In the genomic region with DNA sequence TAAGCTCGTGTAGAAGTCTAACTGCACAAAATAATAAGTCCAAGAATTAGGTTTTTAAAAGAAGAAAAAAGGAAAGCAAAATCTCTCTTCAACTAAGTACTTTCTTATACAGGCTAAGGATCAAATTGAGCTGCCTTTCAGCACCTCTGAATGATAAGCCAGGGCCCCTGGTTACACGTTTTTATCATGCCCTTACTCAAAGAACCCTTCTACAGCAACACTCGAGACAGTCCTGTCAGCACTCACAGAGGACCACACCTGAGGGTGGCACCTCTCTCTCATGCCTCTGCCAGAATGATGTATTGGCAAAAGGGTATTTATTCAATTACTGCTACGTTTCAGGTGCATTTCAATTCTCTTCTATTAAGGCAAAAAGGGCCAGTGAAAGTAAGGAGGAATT, we compare ENCODE assay signal across 16 cellular contexts.
"Had no signal": no experiment of that assay in that cellular context is flagged by ENCODE, and none has a peak within 500 bp of the region (broad histone marks: within the 10 kb centered on the region; RNA-seq: fewer than 3 reads in every experiment).

No MANE protein-coding gene starts in this region.

- H3K36me3 ChIP-seq: cardiac muscle cell, left lung, transverse colon had no signal

- H3K9me3 ChIP-seq: left lung, mucosa of descending colon, transverse colon had no signal

- H3K4me1 Mint-ChIP-seq: naive thymus-derived CD4-positive, alpha-beta T cell had no signal

- H3K27ac Mint-ChIP-seq: naive thymus-derived CD4-positive, alpha-beta T cell; T-helper 2 cell treated with Interferon-gamma antibody and Interleukin-4, amounts not matched to agents 5 μg/mL and 100 μg/mL, for 36 hours had no signal

- DNase-seq: activated CD4-positive, alpha-beta T cell treated with anti-CD3 and anti-CD28 coated beads, Interleukin-2, amount 50 U/mL, for 1 hour; activated CD4-positive, CD25-positive, alpha-beta regulatory T cell; activated CD8-positive, alpha-beta memory T cell treated with anti-CD3 and anti-CD28 coated beads for 24 hours; activated naive CD4-positive, alpha-beta T cell treated with Interleukin-2 at 50 U/mL for 16 hours; dorsolateral prefrontal cortex; left lung; mucosa of descending colon; naive thymus-derived CD4-positive, alpha-beta T cell; stimulated activated CD4-positive, alpha-beta T cell treated with anti-CD3 and anti-CD28 coated beads, Interleukin-15, amount 100 ng/mL, for 24 hours; stimulated activated CD4-positive, alpha-beta T cell treated with anti-CD3 and anti-CD28 coated beads, Interleukin-4, amount 100 ng/mL, for 1 hour; stimulated activated naive CD4-positive, alpha-beta T cell; transverse colon had no signal

- H3K9me3 Mint-ChIP-seq: T-helper 2 cell treated with Interferon-gamma antibody and Interleukin-4, amounts not matched to agents 5 μg/mL and 100 μg/mL, for 36 hours had no signal

- ATAC-seq: esophagus mucosa; left lung; mucosa of descending colon; naive thymus-derived CD4-positive, alpha-beta T cell had no signal

- H3K36me3 Mint-ChIP-seq: naive thymus-derived CD4-positive, alpha-beta T cell had no signal

- H3K27me3 ChIP-seq: left lung, transverse colon had no signal

- H3K27ac ChIP-seq: cardiac muscle cell, dorsolateral prefrontal cortex, left lung had no signal

- H3K4me3 ChIP-seq: cardiac muscle cell, dorsolateral prefrontal cortex, left lung, mucosa of descending colon, skin epidermis, transverse colon had no signal

- H3K4me3 Mint-ChIP-seq: naive thymus-derived CD4-positive, alpha-beta T cell; T-helper 2 cell treated with Interferon-gamma antibody and Interleukin-4, amounts not matched to agents 5 μg/mL and 100 μg/mL, for 36 hours had no signal
